Comparison of ENCODE assay signal across 16 cellular contexts in genomic region chr2:179614121-179614520, GRCh38.
DNase-seq lines count a peak whose midpoint lies in the region; ATAC-seq and TF ChIP-seq lines count a peak whose summit lies in the region.
"Had no signal": no experiment of that assay in that cellular context is flagged by ENCODE, and none has a peak within 500 bp of the region (broad histone marks: within the 10 kb centered on the region; RNA-seq: fewer than 3 reads in every experiment).

No MANE protein-coding gene starts in this region.

- H2BK5ac ChIP-seq in IMR-90 (ENCODE audit: low read depth, low read length, poor library complexity, severe bottlenecking), result peak overlapping the region; percentile 52

- H3K36me3 ChIP-seq in IMR-90 (ENCODE audit: control insufficient read depth, insufficient read depth, low read length), result no peaks in the 10 kb centered on the region
- no peaks in the 10 kb centered on the region for H3K36me3 ChIP-seq in osteoblast (ENCODE audit: insufficient read depth, low read length)
- no peaks in the 10 kb centered on the region for H3K36me3 ChIP-seq in brain microvascular endothelial cell (replicated peaks)

- peak overlapping the region; percentile 84; the same call in 1 of the 2 replicates for H2BK20ac ChIP-seq in IMR-90 (ENCODE audit: low read depth, low read length)

- H4K20me1 ChIP-seq in IMR-90 (ENCODE audit: insufficient read depth, low read length), result no peaks in the 10 kb centered on the region
- H4K20me1 ChIP-seq in osteoblast (ENCODE audit: insufficient read depth, low read length), result no peaks in the 10 kb centered on the region

- no peaks in the 10 kb centered on the region for H3K9me3 ChIP-seq in IMR-90 (ENCODE audit: control insufficient read depth, insufficient read depth, low read length)
- H3K9me3 ChIP-seq in osteoblast (ENCODE audit: low read depth, low read length), result no peaks in the 10 kb centered on the region

- peaks cover 20% of the 10 kb centered on the region for H3K9me1 ChIP-seq in IMR-90 (ENCODE audit: insufficient read depth, low read length)

- peak; percentile 64 for ATAC-seq in IMR-90 (ENCODE audit: low read depth)
- ATAC-seq in HG02981 (IDR thresholded peaks at IDR 0.05; ENCODE audit: unreplicated experiment), result no peak

- TF ChIP-seq RAD21 in IMR-90 (IDR thresholded peaks at IDR 0.05; ENCODE audit: low read length), result no peak

- DNase-seq in EL (peak; percentile 74), IMR-90 (peak; percentile 40), choroid plexus epithelial cell (ENCODE audit: low read depth) (peak; percentile 35), osteoblast (ENCODE audit: insufficient read length, low spot score, missing footprints) (no peak), NCI-H2196 (lab: John Stamatoyannopoulos, UW; ENCODE audit: unreplicated experiment) (no peak), brain microvascular endothelial cell (no peak)
- DNase-seq in central memory CD4-positive, alpha-beta T cell, result no peak
- DNase-seq: COR-L47, GOT3, NCI-H1417, NCI-H1930, NCI-H446, NCI-H69, OCI-M1, SIG-M5 had no signal

- peak overlapping the region; percentile 29; the same call in 2 of the 3 replicates for H2BK15ac ChIP-seq in IMR-90 (ENCODE audit: low read depth, low read length)

- peak overlapping the region; percentile 8; the same call in 1 of the 2 replicates for H4K5ac ChIP-seq in IMR-90 (ENCODE audit: low read depth, low read length)

- intact Hi-C loops in IMR-90 (cut with micrococcal nuclease), result loop anchor here (5.0 kb wide), 1 partner anchor 133 kb away; no protein-coding TSS in a partner anchor

- H4K91ac ChIP-seq in IMR-90 (ENCODE audit: insufficient read depth, low read depth, low read length), result peak overlapping the region; percentile 45

- H3K4me1 ChIP-seq in IMR-90 (ENCODE audit: control insufficient read depth, insufficient read depth, low read length) (peaks cover 17% of the 10 kb centered on the region), osteoblast (ENCODE audit: insufficient read depth, low read length) (peaks cover 31% of the 10 kb centered on the region)

- TF ChIP-seq CTCF in IMR-90 (conservative IDR thresholded peaks at IDR 0.05; ENCODE audit: low read depth, low read length), result no peak
- TF ChIP-seq CTCF in choroid plexus epithelial cell (conservative IDR thresholded peaks at IDR 0.05; ENCODE audit: low read depth, low read length), result no peak
- no peak for TF ChIP-seq CTCF in osteoblast (IDR thresholded peaks at IDR 0.05; ENCODE audit: extremely low read depth, low read depth, low read length)
- no peak for TF ChIP-seq CTCF in brain microvascular endothelial cell (IDR thresholded peaks at IDR 0.05; ENCODE audit: low read depth, low read length, missing control alignments)

- no peak overlapping the region for H3K27ac ChIP-seq in IMR-90 (ENCODE audit: insufficient read depth, low read length)
- no peak overlapping the region for H3K27ac ChIP-seq in osteoblast (ENCODE audit: low read depth, low read length)
- H3K27ac ChIP-seq in brain microvascular endothelial cell, result no peak overlapping the region

- peak overlapping the region; percentile 26; the same call in 1 of the 2 replicates for H3K18ac ChIP-seq in IMR-90 (ENCODE audit: low read depth, low read length)

- in situ Hi-C loops in IMR-90 (cut with MboI; ENCODE audit: low sequenced_read_pairs), result no loop called here
- in situ Hi-C loops in brain microvascular endothelial cell (cut with HindIII; ENCODE audit: low pct_ligation_motif_present, low sequenced_read_pairs), result no loop called here

- H3K79me1 ChIP-seq in IMR-90 (ENCODE audit: low read depth in 1 of 2, low read length in 2 of 2), result peaks cover 0 to 4% of the 10 kb centered on the region in 2 experiments; a peak in 1 of 4 replicates

- no peaks in the 10 kb centered on the region for H3K27me3 ChIP-seq in IMR-90 (ENCODE audit: control insufficient read depth, insufficient read depth, low read length)
- no peaks in the 10 kb centered on the region for H3K27me3 ChIP-seq in osteoblast (ENCODE audit: insufficient read depth, low read length)
- no peaks in the 10 kb centered on the region for H3K27me3 ChIP-seq in brain microvascular endothelial cell (replicated peaks)

- TF ChIP-seq POLR2A in IMR-90 (IDR thresholded peaks at IDR 0.05; ENCODE audit: low read depth, low read length), result no peak

- H2AK9ac ChIP-seq in IMR-90 (replicated peaks; ENCODE audit: low read depth, low read length, poor library complexity), result peak overlapping the region; percentile 0

- no CpG with 5 or more reads among the region's 3 CpGs for WGBS in IMR-90 (ENCODE audit: extremely low coverage in 2 of 2, insufficient read length in 1 of 2), 2 experiments

- peak overlapping the region; percentile 87 for H2BK120ac ChIP-seq in IMR-90 (ENCODE audit: low read depth, low read length)

- H2AFZ ChIP-seq in IMR-90 (replicated peaks; ENCODE audit: low read length, poor library complexity) (peak overlapping the region; percentile 53), osteoblast (ENCODE audit: low read length) (no peak overlapping the region)

- H3K56ac ChIP-seq in IMR-90 (ENCODE audit: extremely low read depth, insufficient read depth, low read length), result no peak overlapping the region

- H3K23ac ChIP-seq in IMR-90 (ENCODE audit: low read depth, low read length), result peak overlapping the region; percentile 68

- peak overlapping the region; percentile 13; the same call in 1 of the 2 replicates for H2AK5ac ChIP-seq in IMR-90 (ENCODE audit: low read depth, low read length)

- dilution Hi-C loops in IMR-90 (cut with HindIII; ENCODE audit: low sequenced_read_pairs, unreplicated experiment), result no loop called here

- POLR2A ChIA-PET in IMR-90 (lab: Charles Lee; ENCODE audit: unreplicated experiment), result no interaction called here

- peak overlapping the region; percentile 49; the same call in 1 of the 2 replicates for H3K4me2 ChIP-seq in IMR-90 (ENCODE audit: low read depth, low read length)
- peak overlapping the region; percentile 54 for H3K4me2 ChIP-seq in osteoblast (ENCODE audit: insufficient read depth, low read length)

- H3K79me2 ChIP-seq in osteoblast (ENCODE audit: insufficient read depth, low read length), result no peaks in the 10 kb centered on the region

- H3K4ac ChIP-seq in IMR-90 (ENCODE audit: low read depth, low read length), result peak overlapping the region; percentile 82; the same call in 1 of the 2 replicates

- CTCF ChIA-PET in IMR-90 (lab: Yijun Ruan, JAX), result no interaction called here

- H3K4me3 ChIP-seq in IMR-90 (ENCODE audit: insufficient read depth, low read depth, low read length), result no peak overlapping the region
- no peak overlapping the region for H3K4me3 ChIP-seq in choroid plexus epithelial cell (ENCODE audit: low read depth, low read length)
- peak overlapping the region; percentile 3 for H3K4me3 ChIP-seq in osteoblast (ENCODE audit: insufficient read depth, low read length)
- H3K4me3 ChIP-seq in brain microvascular endothelial cell (ENCODE audit: low read depth, low read length), result no peak overlapping the region

- peak overlapping the region; percentile 81; the same call in 1 of the 2 replicates for H3K14ac ChIP-seq in IMR-90 (replicated peaks; ENCODE audit: low read depth, low read length)

- H4K8ac ChIP-seq in IMR-90 (ENCODE audit: low read depth in 2 of 2, low read length in 2 of 2), result peak overlapping the region in 1 of 2 experiments; percentile 56; a peak in 2 of 4 replicates

- BruUV-seq in IMR-90 (replicated peaks; lab: Mats Ljungman, UMichigan), result no TSS peak

- H3K9ac ChIP-seq in IMR-90 (ENCODE audit: low read depth, low read length), result no peak overlapping the region

TF ChIP-seq in IMR-90, 13 proteins besides CTCF, POLR2A, EP300 and RAD21:
- TF ChIP-seq BHLHE40 (IDR thresholded peaks at IDR 0.05; ENCODE audit: low read depth, low read length), result no peak
- TF ChIP-seq MAFK (IDR thresholded peaks at IDR 0.05; ENCODE audit: low read depth, low read length), result no peak
- no peak for TF ChIP-seq RFX5 (IDR thresholded peaks at IDR 0.05; ENCODE audit: low read depth, low read length)

Comparison
In these comparisons a context has a peak if more than half of its experiments do, and no peak if none do; other contexts are left out.
1. DNase-seq: peak in EL (single experiment), IMR-90 (single experiment) and choroid plexus epithelial cell (single experiment); none in osteoblast (single experiment), NCI-H2196 (single experiment), brain microvascular endothelial cell (single experiment) and central memory CD4-positive, alpha-beta T cell (single experiment).